In genomic region chr17:64506201-64506575, GRCh38 we compare ENCODE assay signal across 8 cellular contexts. TPM values are rescaled to one million over a fixed set of nuclear protein-coding genes. Genes with fewer than 3 reads are reported as not detected.
DNase-seq lines count a peak whose midpoint lies in the region; ATAC-seq and TF ChIP-seq lines count a peak whose summit lies in the region.

TSS of gene DDX5 (minus strand) at chr17:64506289. CDS start at chr17:64506119, 170 bp downstream.

- intact Hi-C loops in left ventricle myocardium superior (cut with micrococcal nuclease) (no loop called here), prostate gland (cut with DNase I) (loop anchor here (10.0 kb wide), 1 partner anchor 181 kb away; no protein-coding TSS in a partner anchor)

- H3K4me3 Mint-ChIP-seq in T-helper 17 cell: peak within 1 kb of the TSS; percentile 99

- H3K27ac ChIP-seq in prostate gland: peak within 1 kb of the TSS; percentile 99

- TF ChIP-seq CTCF in GM13976 (IDR thresholded peaks at IDR 0.05; ENCODE audit: borderline replicate concordance, control extremely low read depth, extremely low read depth, insufficient read depth, missing control alignments) (no peak), prostate gland (IDR thresholded peaks at IDR 0.05) (no peak)

- H3K4me3 ChIP-seq in prostate gland: peak within 1 kb of the TSS; percentile 94 to 98

- WGBS in prostate gland: under 1% methylated on average over 31 of the region's 31 CpGs

- in situ Hi-C loops in GM13976 (cut with MboI; ENCODE audit: low sequenced_read_pairs, unreplicated experiment): no loop called here

- peak; percentile 52 for ATAC-seq in HG02884 (IDR thresholded peaks at IDR 0.05; ENCODE audit: unreplicated experiment)
- peak; percentile 75 for ATAC-seq in T-helper 17 cell
- peak; percentile 84 for ATAC-seq in left ventricle myocardium superior

- peaks cover 13 to 14% of the 10 kb centered on the region in 2 donors for H3K36me3 ChIP-seq in prostate gland

- H3K36me3 Mint-ChIP-seq in T-helper 17 cell (ENCODE audit: low read depth): peaks cover 17% of the 10 kb centered on the region

- H3K9me3 ChIP-seq in T-helper 17 cell (ENCODE audit: control insufficient read depth, low read length, poor library complexity, severe bottlenecking) (no peaks in the 10 kb centered on the region), prostate gland (no peaks in the 10 kb centered on the region)

- peaks cover 60% of the 10 kb centered on the region for H3K4me1 Mint-ChIP-seq in T-helper 17 cell

- no peaks in the 10 kb centered on the region for H3K27me3 Mint-ChIP-seq in T-helper 17 cell

- DNase-seq in GM13976 (ENCODE audit: low spot score) (peak; percentile 96), NCI-H187 (lab: John Stamatoyannopoulos, UW) (peak; percentile 93 to 98), T-helper 17 cell (peak; percentile 92 to 96 (median 95)), amygdala (lab: John Stamatoyannopoulos, UW) (peak; percentile 86 to 100 (median 96)), left ventricle myocardium superior (peak; percentile 98), prostate gland (ENCODE audit: low spot score) (peak; percentile 97), ureter (ENCODE audit: low spot score) (peak; percentile 99)

- peaks cover 7% of the 10 kb centered on the region for H3K4me1 ChIP-seq in prostate gland (replicated peaks)

- TF ChIP-seq POLR2A in prostate gland (IDR thresholded peaks at IDR 0.05): peak; percentile 93

- H3K27ac Mint-ChIP-seq in T-helper 17 cell: peak within 1 kb of the TSS; percentile 100

- no peaks in the 10 kb centered on the region for H3K27me3 ChIP-seq in prostate gland (replicated peaks; ENCODE audit: insufficient read depth)

RNA-seq across cellular contexts. Expression of gene DDX5, which starts in this region (rescaled TPM):
- total RNA-seq in T-helper 17 cell (1,000 to 10,000 TPM; 2,533 to 2,679 TPM), left ventricle myocardium superior (333 TPM), prostate gland (1,000 to 10,000 TPM; 1,009 to 1,102 TPM), ureter (1,008 TPM)

Comparison
In these comparisons a context has a peak if more than half of its experiments do, and no peak if none do; other contexts are left out.
1. Peak in every context shown above with its lines: DNase-seq, ATAC-seq, H3K4me3 ChIP-seq and H3K27ac ChIP-seq.